In genomic region chr17:44906010-44906646, GRCh38 we compare ENCODE assay signal across 1 cellular context.
A peak's percentile ranks its signal among the peaks of the same experiment; 100 is the strongest.
TF ChIP-seq lines count a peak whose summit lies in the region.

No MANE protein-coding gene starts in this region.

TF ChIP-seq in A549, 52 proteins besides CTCF, POLR2A, EP300 and RAD21:
- peak; percentile 51; the same call in 1 of the 2 replicates for TF ChIP-seq MAX (IDR thresholded peaks at IDR 0.05)
- TF ChIP-seq FOXS1 (CRISPR knock-in tag; IDR thresholded peaks at IDR 0.05) = peak; percentile 48; the same call in 1 of the 2 replicates
- peak; percentile 38 to 75; a peak in 4 of 5 replicates for TF ChIP-seq JUN (IDR thresholded peaks at IDR 0.05)
- peak; percentile 25; the same call in 1 of the 2 replicates for TF ChIP-seq NFE2L2 (conservative IDR thresholded peaks at IDR 0.05; ENCODE audit: low read length)
- no peak for TF ChIP-seq MYC (IDR thresholded peaks at IDR 0.05; ENCODE audit: borderline replicate concordance, low read length)
- TF ChIP-seq EHMT2 (IDR thresholded peaks at IDR 0.05; ENCODE audit: low read depth) = no peak
- TF ChIP-seq JUNB (IDR thresholded peaks at IDR 0.05) = peak; percentile 64
- peak; percentile 82 for TF ChIP-seq FOSL2 (IDR thresholded peaks at IDR 0.05)
- TF ChIP-seq FOSL2 (CRISPR knock-in tag; IDR thresholded peaks at IDR 0.05) = peak; percentile 91
- no peak for TF ChIP-seq BCL3 (IDR thresholded peaks at IDR 0.05)
- TF ChIP-seq HOXB13 (CRISPR knock-in tag; IDR thresholded peaks at IDR 0.05; ENCODE audit: low read depth) = no peak
- TF ChIP-seq MAFK (IDR thresholded peaks at IDR 0.05; ENCODE audit: partially characterized antibody) = peak; percentile 54
- peak in 1 of 2 experiments; percentile 33; a peak in 1 of 4 replicates for TF ChIP-seq CEBPB (IDR thresholded peaks at IDR 0.05)
TF ChIP-seq in A549: peak in this region for 8.
